8 cellular contexts compared by ENCODE assay signal in the genomic region with DNA sequence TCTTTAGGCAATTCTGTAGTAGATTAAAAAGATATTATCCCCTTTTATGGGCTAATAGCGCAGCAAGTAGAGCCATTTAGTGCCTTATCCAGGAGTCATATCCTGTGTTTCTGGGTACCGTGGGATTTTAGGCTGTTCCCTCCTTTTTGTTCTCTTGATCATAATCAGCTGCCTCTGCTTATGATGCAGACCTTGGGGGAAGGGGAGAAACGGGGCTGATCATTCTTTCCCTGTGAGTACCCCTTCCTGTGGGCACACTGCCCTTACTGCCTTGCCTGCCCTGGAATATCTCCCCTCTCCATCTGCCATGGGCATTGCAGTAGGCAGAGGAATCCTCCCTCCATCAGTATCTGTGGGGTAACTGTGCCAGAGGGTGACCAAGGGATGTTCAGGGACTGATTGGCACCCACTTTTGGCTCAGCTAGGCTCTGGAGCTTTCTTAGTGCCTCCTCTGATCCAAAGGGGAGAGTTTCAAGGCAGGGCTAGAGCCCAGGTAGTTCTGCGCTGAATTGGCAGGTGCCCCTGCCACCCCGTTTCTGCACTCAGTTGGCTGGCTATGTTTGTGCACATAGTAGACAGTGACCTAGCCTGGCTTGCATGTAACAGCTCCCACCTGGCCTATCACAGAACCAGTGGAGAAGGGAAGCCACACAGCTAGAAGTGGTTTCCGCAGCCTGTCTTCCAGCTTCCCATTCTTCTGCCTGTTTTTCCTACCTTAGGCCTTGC.
DNase-seq lines count a peak whose midpoint lies in the region; ATAC-seq and TF ChIP-seq lines count a peak whose summit lies in the region.

No MANE protein-coding gene starts in this region.

- no peak overlapping the region for H3K4me3 ChIP-seq in coronary artery
- H3K4me3 ChIP-seq in prostate gland = no peak overlapping the region

- peak; percentile 35 for DNase-seq in GM03348 (ENCODE audit: low spot score)
- peak; percentile 88 for DNase-seq in M059J (ENCODE audit: low read depth)
- no peak for DNase-seq in coronary artery (ENCODE audit: low spot score)
- no peak for DNase-seq in prostate gland (ENCODE audit: low spot score)
- DNase-seq in SK-N-DZ (ENCODE audit: low spot score) = no peak
- no peak for DNase-seq in globus pallidus (ENCODE audit: low spot score)
- DNase-seq in HPDE6-E6E7 (ENCODE audit: extremely low spot score) = no peak

- no peaks in the 10 kb centered on the region for H3K27me3 ChIP-seq in prostate gland (replicated peaks; ENCODE audit: insufficient read depth)

- TF ChIP-seq CTCF in coronary artery (IDR thresholded peaks at IDR 0.05) = no peak
- TF ChIP-seq CTCF in prostate gland (IDR thresholded peaks at IDR 0.05) = no peak

- 47% methylated on average over 6 of the region's 6 CpGs for WGBS in prostate gland

- H3K4me1 ChIP-seq in prostate gland (replicated peaks) = peaks cover 9% of the 10 kb centered on the region

- H3K27ac ChIP-seq in coronary artery (peak overlapping the region; percentile 41 to 65), prostate gland (peak overlapping the region; percentile 20 to 38)

- no peak for TF ChIP-seq POLR2A in prostate gland (IDR thresholded peaks at IDR 0.05)

- ATAC-seq in GM21381 (IDR thresholded peaks at IDR 0.05; ENCODE audit: unreplicated experiment) = no peak

- intact Hi-C loops in prostate gland (cut with DNase I) = no loop called here

- H3K9me3 ChIP-seq in prostate gland = no peaks in the 10 kb centered on the region

- no peaks in the 10 kb centered on the region for H3K36me3 ChIP-seq in prostate gland

Comparison
In these comparisons a context has a peak if more than half of its experiments do, and no peak if none do; other contexts are left out.
1. DNase-seq: peak in GM03348 (single experiment) and M059J (single experiment); none in coronary artery (single experiment), prostate gland (single experiment), SK-N-DZ (single experiment), globus pallidus (single experiment) and HPDE6-E6E7 (single experiment).